ENCODE assay signal across 2 cellular contexts in genomic region chr22:43411981-43412807, GRCh38.
TF ChIP-seq lines count a peak whose summit lies in the region.

A gene with protein sequence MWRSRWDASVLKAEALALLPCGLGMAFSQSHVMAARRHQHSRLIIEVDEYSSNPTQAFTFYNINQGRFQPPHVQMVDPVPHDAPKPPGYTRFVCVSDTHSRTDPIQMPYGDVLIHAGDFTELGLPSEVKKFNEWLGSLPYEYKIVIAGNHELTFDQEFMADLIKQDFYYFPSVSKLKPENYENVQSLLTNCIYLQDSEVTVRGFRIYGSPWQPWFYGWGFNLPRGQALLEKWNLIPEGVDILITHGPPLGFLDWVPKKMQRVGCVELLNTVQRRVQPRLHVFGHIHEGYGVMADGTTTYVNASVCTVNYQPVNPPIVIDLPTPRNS (plus strand): TSS chr22:43412014. CDS start chr22:43424986, 12,972 bp downstream.

TF ChIP-seq in SK-N-SH, 30 proteins besides CTCF, POLR2A, EP300 and RAD21 (continued from another document):
- TF ChIP-seq IRF3 (IDR thresholded peaks at IDR 0.05; ENCODE audit: low read depth, low read length) (no peak), FOXJ3 (CRISPR knock-in tag; IDR thresholded peaks at IDR 0.05) (no peak)

TF ChIP-seq in SK-N-SH treated with all-trans-retinoic acid at 6 μM for 48 hours, 23 proteins besides CTCF, POLR2A, EP300 and RAD21 (continued from another document):
- TF ChIP-seq, protein P1, sequence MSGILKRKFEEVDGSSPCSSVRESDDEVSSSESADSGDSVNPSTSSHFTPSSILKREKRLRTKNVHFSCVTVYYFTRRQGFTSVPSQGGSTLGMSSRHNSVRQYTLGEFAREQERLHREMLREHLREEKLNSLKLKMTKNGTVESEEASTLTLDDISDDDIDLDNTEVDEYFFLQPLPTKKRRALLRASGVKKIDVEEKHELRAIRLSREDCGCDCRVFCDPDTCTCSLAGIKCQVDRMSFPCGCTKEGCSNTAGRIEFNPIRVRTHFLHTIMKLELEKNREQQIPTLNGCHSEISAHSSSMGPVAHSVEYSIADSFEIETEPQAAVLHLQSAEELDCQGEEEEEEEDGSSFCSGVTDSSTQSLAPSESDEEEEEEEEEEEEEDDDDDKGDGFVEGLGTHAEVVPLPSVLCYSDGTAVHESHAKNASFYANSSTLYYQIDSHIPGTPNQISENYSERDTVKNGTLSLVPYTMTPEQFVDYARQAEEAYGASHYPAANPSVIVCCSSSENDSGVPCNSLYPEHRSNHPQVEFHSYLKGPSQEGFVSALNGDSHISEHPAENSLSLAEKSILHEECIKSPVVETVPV (CRISPR knock-in tag; IDR thresholded peaks at IDR 0.05): no peak
- TF ChIP-seq, protein P2, sequence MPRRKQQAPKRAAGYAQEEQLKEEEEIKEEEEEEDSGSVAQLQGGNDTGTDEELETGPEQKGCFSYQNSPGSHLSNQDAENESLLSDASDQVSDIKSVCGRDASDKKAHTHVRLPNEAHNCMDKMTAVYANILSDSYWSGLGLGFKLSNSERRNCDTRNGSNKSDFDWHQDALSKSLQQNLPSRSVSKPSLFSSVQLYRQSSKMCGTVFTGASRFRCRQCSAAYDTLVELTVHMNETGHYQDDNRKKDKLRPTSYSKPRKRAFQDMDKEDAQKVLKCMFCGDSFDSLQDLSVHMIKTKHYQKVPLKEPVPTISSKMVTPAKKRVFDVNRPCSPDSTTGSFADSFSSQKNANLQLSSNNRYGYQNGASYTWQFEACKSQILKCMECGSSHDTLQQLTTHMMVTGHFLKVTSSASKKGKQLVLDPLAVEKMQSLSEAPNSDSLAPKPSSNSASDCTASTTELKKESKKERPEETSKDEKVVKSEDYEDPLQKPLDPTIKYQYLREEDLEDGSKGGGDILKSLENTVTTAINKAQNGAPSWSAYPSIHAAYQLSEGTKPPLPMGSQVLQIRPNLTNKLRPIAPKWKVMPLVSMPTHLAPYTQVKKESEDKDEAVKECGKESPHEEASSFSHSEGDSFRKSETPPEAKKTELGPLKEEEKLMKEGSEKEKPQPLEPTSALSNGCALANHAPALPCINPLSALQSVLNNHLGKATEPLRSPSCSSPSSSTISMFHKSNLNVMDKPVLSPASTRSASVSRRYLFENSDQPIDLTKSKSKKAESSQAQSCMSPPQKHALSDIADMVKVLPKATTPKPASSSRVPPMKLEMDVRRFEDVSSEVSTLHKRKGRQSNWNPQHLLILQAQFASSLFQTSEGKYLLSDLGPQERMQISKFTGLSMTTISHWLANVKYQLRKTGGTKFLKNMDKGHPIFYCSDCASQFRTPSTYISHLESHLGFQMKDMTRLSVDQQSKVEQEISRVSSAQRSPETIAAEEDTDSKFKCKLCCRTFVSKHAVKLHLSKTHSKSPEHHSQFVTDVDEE (CRISPR knock-in tag; IDR thresholded peaks at IDR 0.05): no peak
- TF ChIP-seq PPARA (CRISPR knock-in tag; IDR thresholded peaks at IDR 0.05; ENCODE audit: borderline replicate concordance): no peak
- TF ChIP-seq ESRRG (CRISPR knock-in tag; IDR thresholded peaks at IDR 0.05): no peak
- no peak for TF ChIP-seq CSDC2 (CRISPR knock-in tag; IDR thresholded peaks at IDR 0.05)
- no peak for TF ChIP-seq POU6F1 (CRISPR knock-in tag; IDR thresholded peaks at IDR 0.05; ENCODE audit: borderline replicate concordance, low read depth)
- no peak for TF ChIP-seq ZFP3 (CRISPR knock-in tag; IDR thresholded peaks at IDR 0.05)
- no peak for TF ChIP-seq BACH2 (CRISPR knock-in tag; IDR thresholded peaks at IDR 0.05; ENCODE audit: borderline replicate concordance)
- no peak for TF ChIP-seq TOX (CRISPR knock-in tag; IDR thresholded peaks at IDR 0.05; ENCODE audit: borderline replicate concordance)
- TF ChIP-seq CREB5 (CRISPR knock-in tag; IDR thresholded peaks at IDR 0.05; ENCODE audit: low read depth): no peak
- TF ChIP-seq TCF4 (CRISPR knock-in tag; IDR thresholded peaks at IDR 0.05; ENCODE audit: borderline replicate concordance): no peak
- TF ChIP-seq ZNF565 (CRISPR knock-in tag; conservative IDR thresholded peaks at IDR 0.05; ENCODE audit: low read depth): no peak
- no peak for TF ChIP-seq ZNF8 (CRISPR knock-in tag; IDR thresholded peaks at IDR 0.05)
- TF ChIP-seq ZC3H10 (CRISPR knock-in tag; IDR thresholded peaks at IDR 0.05): no peak
